In the genomic region with DNA sequence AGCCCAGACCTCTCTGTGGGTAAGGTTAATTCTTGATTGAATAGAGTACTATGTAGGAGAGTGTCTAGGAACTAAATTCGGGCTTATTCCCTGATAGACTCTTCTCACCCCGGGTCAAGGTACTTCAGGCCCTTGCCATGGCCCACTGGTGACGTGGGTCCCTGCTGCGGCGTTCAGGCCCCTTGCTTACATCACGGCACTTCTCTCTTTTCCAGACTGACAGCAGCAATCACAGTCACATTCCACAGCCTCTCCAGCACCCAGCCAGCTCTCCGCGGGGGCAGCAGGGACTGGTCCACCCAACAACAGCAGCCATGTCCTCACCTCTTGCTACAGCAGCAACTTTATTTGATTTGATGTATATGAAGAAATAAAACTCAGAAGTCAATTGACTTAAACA, we compare ENCODE assay signal across 16 cellular contexts.
"Had no signal": no experiment of that assay in that cellular context is flagged by ENCODE, and none has a peak within 500 bp of the region (broad histone marks: within the 10 kb centered on the region; RNA-seq: fewer than 3 reads in every experiment).

No MANE protein-coding gene starts in this region.

- H3K27me3 Mint-ChIP-seq: type B pancreatic cell had no signal

- H3K36me3 Mint-ChIP-seq: natural killer cell treated with Interleukin-12 subunit alpha and Interleukin-12 subunit beta and Interleukin-15 and Interleukin-18, amount 100 ng/mL, for 72 hours; type B pancreatic cell had no signal

- DNase-seq: cortex of kidney; dorsolateral prefrontal cortex; effector CD8-positive, alpha-beta T cell; foreskin melanocyte; head of caudate nucleus; hypothalamus; left lung; mesenchymal stem cell; midbrain; small intestine; stimulated activated CD4-positive, alpha-beta T cell treated with anti-CD3 and anti-CD28 coated beads, Interleukin-2, amount 100 ng/mL, for 48 hours; stimulated activated naive CD4-positive, alpha-beta T cell treated with Interleukin-2 at 50 U/mL for 16 hours had no signal

- H3K27me3 ChIP-seq: dorsolateral prefrontal cortex, left lung had no signal

- H3K4me3 Mint-ChIP-seq: natural killer cell treated with Interleukin-12 subunit alpha and Interleukin-12 subunit beta and Interleukin-15 and Interleukin-18, amount 100 ng/mL, for 72 hours; type B pancreatic cell had no signal

- H3K79me2 ChIP-seq: parathyroid adenoma had no signal

- H3K4me1 ChIP-seq: left lung had no signal

- H3K27ac Mint-ChIP-seq: natural killer cell treated with Interleukin-12 subunit alpha and Interleukin-12 subunit beta and Interleukin-15 and Interleukin-18, amount 100 ng/mL, for 72 hours; type B pancreatic cell had no signal

- H3K4me3 ChIP-seq: dorsolateral prefrontal cortex, left lung, lung had no signal

- H3K36me3 ChIP-seq: left lung had no signal

- H3K27ac ChIP-seq: dorsolateral prefrontal cortex, left lung, parathyroid adenoma had no signal

- ATAC-seq: left lung; natural killer cell treated with Interleukin-12 subunit alpha and Interleukin-12 subunit beta and Interleukin-15 and Interleukin-18, amount 100 ng/mL, for 72 hours had no signal

- H3K9ac ChIP-seq: parathyroid adenoma had no signal

- H3K9me3 Mint-ChIP-seq: natural killer cell treated with Interleukin-12 subunit alpha and Interleukin-12 subunit beta and Interleukin-15 and Interleukin-18, amount 100 ng/mL, for 72 hours; type B pancreatic cell had no signal

- H3K9me3 ChIP-seq: left lung had no signal

- H2AFZ ChIP-seq: parathyroid adenoma had no signal
